ENCODE assay signal across 1 cellular context in the genomic region with DNA sequence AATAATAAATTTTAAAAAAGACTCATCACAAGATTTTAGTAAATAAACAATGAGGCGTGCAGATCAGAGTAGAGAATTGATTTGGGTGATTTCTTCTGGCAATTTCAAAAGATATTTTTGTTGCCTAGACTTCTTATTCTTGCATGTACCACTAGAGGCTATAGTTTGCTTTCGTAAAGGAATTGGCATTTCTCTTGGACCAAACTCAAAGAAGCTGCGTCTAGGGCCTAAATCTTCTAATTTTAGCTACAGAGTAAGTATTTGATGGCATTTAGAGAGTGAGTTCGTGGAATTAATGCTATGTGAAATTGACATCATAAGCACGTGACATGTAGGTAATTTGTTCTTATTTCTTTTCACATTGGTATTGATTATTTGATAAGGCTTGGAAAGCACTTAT.
TF ChIP-seq lines count a peak whose summit lies in the region.

No MANE protein-coding gene starts in this region.

TF ChIP-seq in IMR-90, 13 proteins besides CTCF, POLR2A, EP300 and RAD21 (continued from another document):
- TF ChIP-seq MAFK (IDR thresholded peaks at IDR 0.05; ENCODE audit: low read depth, low read length) (no peak), MAZ (IDR thresholded peaks at IDR 0.05; ENCODE audit: borderline replicate concordance, low read depth, low read length) (no peak), CEBPB (IDR thresholded peaks at IDR 0.05; ENCODE audit: low read depth, low read length) (no peak), FOS (IDR thresholded peaks at IDR 0.05; ENCODE audit: low read depth, low read length) (no peak), RCOR1 (IDR thresholded peaks at IDR 0.05; ENCODE audit: insufficient replicate concordance, low read length) (no peak)
